Comparison of ENCODE assay signal across 20 cellular contexts in the genomic region with DNA sequence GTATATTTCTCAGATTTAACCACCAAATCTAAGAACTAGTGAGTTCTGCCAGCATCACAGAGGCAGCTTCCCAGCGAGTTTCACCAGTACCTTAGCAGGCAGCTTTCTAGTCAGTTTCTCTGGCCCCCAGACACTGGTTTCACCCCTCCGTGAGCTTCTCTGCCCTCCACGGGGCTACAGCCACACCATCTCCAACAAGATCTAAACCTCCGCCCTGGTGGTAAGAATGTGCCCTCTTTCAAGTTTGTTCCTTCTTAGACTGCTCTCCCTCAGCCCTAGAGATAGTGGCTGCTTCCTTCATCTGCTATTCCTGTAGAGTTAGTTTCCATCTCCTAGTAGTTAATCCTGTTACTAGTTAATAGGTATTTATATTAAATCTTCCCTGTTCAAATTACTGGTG.
A peak's percentile ranks its signal among the peaks of the same experiment; 100 is the strongest.
DNase-seq lines count a peak whose midpoint lies in the region; ATAC-seq, FAIRE-seq and TF ChIP-seq lines count a peak whose summit lies in the region.
"Had no signal": no experiment of that assay in that cellular context is flagged by ENCODE, and none has a peak within 500 bp of the region (broad histone marks: within the 10 kb centered on the region; RNA-seq: fewer than 3 reads in every experiment).

No MANE protein-coding gene starts in this region.

- H3K27ac ChIP-seq in H1 (ENCODE audit: low read depth, low read length), result no peak overlapping the region
- no peak overlapping the region for H3K27ac ChIP-seq in mesendoderm (ENCODE audit: low read depth, low read length)

- no peaks in the 10 kb centered on the region for H3K36me3 Mint-ChIP-seq in activated T-helper 2 cell treated with anti-CD3 and anti-CD28 coated beads, Interferon-gamma antibody, Interleukin-2, Interleukin-4, amounts not matched to agents 10 μg/mL and 5 μg/mL and 100 μg/mL, durations not matched to agents 14 hours and 24 hours and 36 hours (ENCODE audit: low read depth)

- H4K8ac ChIP-seq in H1 (ENCODE audit: extremely low read depth, insufficient read depth, low read length), result no peak overlapping the region
- H4K8ac ChIP-seq in mesendoderm (ENCODE audit: low read depth, low read length), result no peak overlapping the region

- H3K27me3 Mint-ChIP-seq in activated T-helper 2 cell treated with anti-CD3 and anti-CD28 coated beads, Interferon-gamma antibody, Interleukin-2, Interleukin-4, amounts not matched to agents 10 μg/mL and 5 μg/mL and 100 μg/mL, durations not matched to agents 14 hours and 24 hours and 36 hours (ENCODE audit: low read depth), result peaks cover 6% of the 10 kb centered on the region

- peak in 1 of 3 experiments; percentile 31; a peak in 1 of 4 replicates for TF ChIP-seq CTCF in H1 (IDR thresholded peaks at IDR 0.05; ENCODE audit: control extremely low read depth in 1 of 3, insufficient read depth in 1 of 3, low read depth in 1 of 3, low read length in 3 of 3)

- H3K79me2 ChIP-seq in H1 (ENCODE audit: control insufficient read depth in 1 of 2, insufficient read depth in 2 of 2, low read length in 2 of 2) (no peaks in the 10 kb centered on the region), mesendoderm (ENCODE audit: control insufficient read depth, insufficient read depth, low read length) (no peaks in the 10 kb centered on the region)

- no peaks in the 10 kb centered on the region for H4K20me1 ChIP-seq in H1 (replicated peaks in 1 of 2; ENCODE audit: control insufficient read depth in 1 of 2, insufficient read depth in 2 of 2, low read length in 2 of 2)

- H3K4me2 ChIP-seq in H1 (ENCODE audit: insufficient read depth in 1 of 2, low read depth in 2 of 2, low read length in 2 of 2) (no peak overlapping the region), mesendoderm (ENCODE audit: low read length) (no peak overlapping the region)
- H3K4me2 ChIP-seq: SK-N-SH had no signal

- TF ChIP-seq RAD21 in H1 (IDR thresholded peaks at IDR 0.05 in 1 of 2, conservative IDR thresholded peaks at IDR 0.05 in 1 of 2; ENCODE audit: low read depth in 2 of 2, low read length in 2 of 2), result peak in 1 of 2 experiments; percentile 9; a peak in 1 of 4 replicates

- H3K4me1 ChIP-seq in H1 (replicated peaks in 1 of 4; ENCODE audit: control insufficient read depth in 3 of 4, insufficient read depth in 4 of 4, low read length in 3 of 4), result no peaks in the 10 kb centered on the region
- no peaks in the 10 kb centered on the region for H3K4me1 ChIP-seq in mesendoderm (ENCODE audit: control insufficient read depth, low read depth, low read length)
- H3K4me1 ChIP-seq: BE2C had no signal

- H3K36me3 ChIP-seq in H7 (replicated peaks; ENCODE audit: control insufficient read depth, insufficient read depth, low read length), result no peaks in the 10 kb centered on the region
- H3K36me3 ChIP-seq in H1 (ENCODE audit: control insufficient read depth in 2 of 4, insufficient read depth in 4 of 4, low read length in 3 of 4), result no peaks in the 10 kb centered on the region
- no peaks in the 10 kb centered on the region for H3K36me3 ChIP-seq in mesendoderm (ENCODE audit: control insufficient read depth, insufficient read depth, low read length)
- H3K36me3 ChIP-seq: BE2C had no signal

- H2BK20ac ChIP-seq in H1 (ENCODE audit: low read length), result no peak overlapping the region

- H3K27ac Mint-ChIP-seq in activated T-helper 2 cell treated with anti-CD3 and anti-CD28 coated beads, Interferon-gamma antibody, Interleukin-2, Interleukin-4, amounts not matched to agents 10 μg/mL and 5 μg/mL and 100 μg/mL, durations not matched to agents 14 hours and 24 hours and 36 hours, result no peak overlapping the region

- POLR2A ChIA-PET in H1 (lab: Charles Lee; ENCODE audit: partially characterized antibody), result no interaction called here

- intact Hi-C loops in activated T-helper 2 cell treated with anti-CD3 and anti-CD28 coated beads, Interferon-gamma antibody, Interleukin-2, Interleukin-4, amounts not matched to agents 10 μg/mL and 5 μg/mL and 100 μg/mL, durations not matched to agents 14 hours and 24 hours and 36 hours (cut with micrococcal nuclease), result no loop called here

- H3K56ac ChIP-seq in H1 (replicated peaks; ENCODE audit: insufficient read length, low read depth, low read length) (no peak overlapping the region), mesendoderm (ENCODE audit: low read length) (no peak overlapping the region)

- TF ChIP-seq EP300 in H1 (IDR thresholded peaks at IDR 0.05; ENCODE audit: borderline replicate concordance in 1 of 2, low read depth in 2 of 2, low read length in 2 of 2), result no peak

- no peak for ATAC-seq in GM19467 (IDR thresholded peaks at IDR 0.05; ENCODE audit: unreplicated experiment)

- H3K18ac ChIP-seq in H1 (ENCODE audit: extremely low read depth, low read length) (no peak overlapping the region), mesendoderm (ENCODE audit: low read length) (no peak overlapping the region)

- H2AFZ ChIP-seq in H1 (ENCODE audit: low read length), result no peak overlapping the region

- H3K4ac ChIP-seq in H1 (replicated peaks; ENCODE audit: insufficient read length, low read depth, low read length) (no peak overlapping the region), mesendoderm (ENCODE audit: low read depth, low read length) (no peak overlapping the region)

- DNase-seq in H7, result peak; percentile 53
- DNase-seq in NCI-H82 treated with DMSO at 0.1 percent for 48 hours (lab: John Stamatoyannopoulos, UW; ENCODE audit: unreplicated experiment), result peak; percentile 71
- no peak for DNase-seq in H1 (ENCODE audit: low read depth in 1 of 2, low spot score in 2 of 2)
- peak; percentile 56 for DNase-seq in mesendoderm
- no peak for DNase-seq in GM12892 (ENCODE audit: insufficient read length)
- DNase-seq in activated T-helper 2 cell treated with anti-CD3 and anti-CD28 coated beads, Interferon-gamma antibody, Interleukin-2, Interleukin-4, amounts not matched to agents 10 μg/mL and 5 μg/mL and 100 μg/mL, durations not matched to agents 14 hours and 24 hours and 36 hours (ENCODE audit: low spot score), result no peak
- DNase-seq: BE2C; EL; HCEC 1CT; KG1; NCI-H1092; NCI-H1436; NCI-H187 treated with DMSO at 0.1 percent for 48 hours; NCI-H2107; NCI-H2227 treated with DMSO at 0.1 percent for 48 hours; NCI-H510A; NK-92 treated with Interleukin-12 subunit alpha and Interleukin-12 subunit beta, amount 100 ng/mL, for 24 hours; SIG-M5; SK-N-SH had no signal

- H3K4me3 Mint-ChIP-seq in activated T-helper 2 cell treated with anti-CD3 and anti-CD28 coated beads, Interferon-gamma antibody, Interleukin-2, Interleukin-4, amounts not matched to agents 10 μg/mL and 5 μg/mL and 100 μg/mL, durations not matched to agents 14 hours and 24 hours and 36 hours (ENCODE audit: low read depth), result no peak overlapping the region

- H3K4me1 Mint-ChIP-seq in activated T-helper 2 cell treated with anti-CD3 and anti-CD28 coated beads, Interferon-gamma antibody, Interleukin-2, Interleukin-4, amounts not matched to agents 10 μg/mL and 5 μg/mL and 100 μg/mL, durations not matched to agents 14 hours and 24 hours and 36 hours (ENCODE audit: low read depth), result no peaks in the 10 kb centered on the region

- no peak overlapping the region for H2AK5ac ChIP-seq in H1 (ENCODE audit: low read depth, low read length)
- no peak overlapping the region for H2AK5ac ChIP-seq in mesendoderm (ENCODE audit: low read length)

- no peak overlapping the region for H2BK12ac ChIP-seq in H1 (ENCODE audit: low read depth, low read length)

- H2BK15ac ChIP-seq in H1 (ENCODE audit: low read length), result no peak overlapping the region
- H2BK15ac ChIP-seq in mesendoderm (replicated peaks; ENCODE audit: low read depth), result no peak overlapping the region

- H4K91ac ChIP-seq in H1 (replicated peaks; ENCODE audit: insufficient read length, low read length), result no peak overlapping the region

- H3K23ac ChIP-seq in H1 (ENCODE audit: insufficient read length) (no peak overlapping the region), mesendoderm (ENCODE audit: low read length) (no peak overlapping the region)

- TF ChIP-seq POLR2A in H1 (IDR thresholded peaks at IDR 0.05; ENCODE audit: control extremely low read depth in 1 of 2, low read depth in 2 of 2, low read length in 2 of 2) (no peak), GM12892 (IDR thresholded peaks at IDR 0.05; ENCODE audit: low read depth, low read length) (no peak)

- no peaks in the 10 kb centered on the region for H3K9me3 Mint-ChIP-seq in activated T-helper 2 cell treated with anti-CD3 and anti-CD28 coated beads, Interferon-gamma antibody, Interleukin-2, Interleukin-4, amounts not matched to agents 10 μg/mL and 5 μg/mL and 100 μg/mL, durations not matched to agents 14 hours and 24 hours and 36 hours

- H3K14ac ChIP-seq in H1 (ENCODE audit: insufficient read length), result no peak overlapping the region

- no peaks in the 10 kb centered on the region; a peak in 1 of 4 replicates for H3K9me3 ChIP-seq in H1 (ENCODE audit: insufficient read depth in 2 of 2, low read depth in 1 of 2, low read length in 1 of 2)
- H3K9me3 ChIP-seq: BE2C, SK-N-SH had no signal

- H3K27me3 ChIP-seq in H7 (ENCODE audit: control insufficient read depth, insufficient read depth, low read length) (no peaks in the 10 kb centered on the region), H1 (replicated peaks in 1 of 4; ENCODE audit: control insufficient read depth in 3 of 4, extremely low read depth in 1 of 4, insufficient read depth in 3 of 4, low read length in 3 of 4) (no peaks in the 10 kb centered on the region), mesendoderm (ENCODE audit: insufficient read depth, low read length, poor library complexity) (no peaks in the 10 kb centered on the region)
- H3K27me3 ChIP-seq: BE2C had no signal

- H3K9ac ChIP-seq in H1 (replicated peaks in 1 of 4; ENCODE audit: extremely low read depth in 1 of 4, low read depth in 3 of 4, low read length in 3 of 4) (no peak overlapping the region), mesendoderm (ENCODE audit: low read length) (no peak overlapping the region)
- H3K9ac ChIP-seq: SK-N-SH had no signal

- H4K5ac ChIP-seq in H1 (ENCODE audit: insufficient read length, low read depth, low read length), result no peak overlapping the region
- H4K5ac ChIP-seq in mesendoderm (ENCODE audit: low read length), result no peak overlapping the region

- WGBS in H1 (ENCODE audit: extremely low coverage in 1 of 2, insufficient coverage in 1 of 2, insufficient read length in 1 of 2, insufficient replicate concordance in 2 of 2, low coverage in 1 of 2, low lambda C conversion rate in 2 of 2, missing lambda C conversion rate in 1 of 2), 2 experiments, result 71% methylated on average over 3 of the region's 4 CpGs; no CpG with 5 or more reads in 1 of the 2 experiments
- WGBS in mesendoderm (ENCODE audit: extremely low coverage, insufficient coverage, low lambda C conversion rate), result no CpG with 5 or more reads among the region's 4 CpGs

- no peak for FAIRE-seq in H1 (lab: Jason Lieb, UNC)
- FAIRE-seq in GM12892 (lab: Jason Lieb, UNC), result no peak

- no peak overlapping the region for H3K4me3 ChIP-seq in H7 (ENCODE audit: insufficient read depth, low read depth, low read length)
- H3K4me3 ChIP-seq in H1 (ENCODE audit: extremely low read depth in 1 of 4, insufficient read depth in 2 of 4, low read depth in 3 of 4, low read length in 4 of 4), result no peak overlapping the region
- no peak overlapping the region for H3K4me3 ChIP-seq in mesendoderm (ENCODE audit: low read length)

- H2BK120ac ChIP-seq in H1 (replicated peaks; ENCODE audit: low read depth, low read length) (no peak overlapping the region), mesendoderm (ENCODE audit: low read depth, low read length) (no peak overlapping the region)

- no peaks in the 10 kb centered on the region for H3K23me2 ChIP-seq in H1 (ENCODE audit: low read depth, low read length)

- H2BK5ac ChIP-seq in H1 (ENCODE audit: low read depth, low read length) (no peak overlapping the region), mesendoderm (ENCODE audit: low read length) (no peak overlapping the region)

- CTCF ChIA-PET in H1 (lab: Charles Lee; ENCODE audit: partially characterized antibody), result interaction anchor here (1.6 kb wide), 1 partner anchor 10 kb away, joined by 6 read pairs; no protein-coding TSS in a partner anchor

- H3K79me1 ChIP-seq in H1 (ENCODE audit: low read depth, low read length) (no peaks in the 10 kb centered on the region), mesendoderm (ENCODE audit: low read length) (no peaks in the 10 kb centered on the region)

Comparison
In these comparisons a context has a peak if more than half of its experiments do, and no peak if none do; other contexts are left out.
1. DNase-seq: peak in H7 (single experiment), NCI-H82 treated with DMSO at 0.1 percent for 48 hours (single experiment) and mesendoderm (single experiment); none in H1 (0 of 2), GM12892 (single experiment) and activated T-helper 2 cell treated with anti-CD3 and anti-CD28 coated beads, Interferon-gamma antibody, Interleukin-2, Interleukin-4, amounts not matched to agents 10 μg/mL and 5 μg/mL and 100 μg/mL, durations not matched to agents 14 hours and 24 hours and 36 hours (single experiment).